Comparison of ENCODE assay signal across 8 cellular contexts in the genomic region with DNA sequence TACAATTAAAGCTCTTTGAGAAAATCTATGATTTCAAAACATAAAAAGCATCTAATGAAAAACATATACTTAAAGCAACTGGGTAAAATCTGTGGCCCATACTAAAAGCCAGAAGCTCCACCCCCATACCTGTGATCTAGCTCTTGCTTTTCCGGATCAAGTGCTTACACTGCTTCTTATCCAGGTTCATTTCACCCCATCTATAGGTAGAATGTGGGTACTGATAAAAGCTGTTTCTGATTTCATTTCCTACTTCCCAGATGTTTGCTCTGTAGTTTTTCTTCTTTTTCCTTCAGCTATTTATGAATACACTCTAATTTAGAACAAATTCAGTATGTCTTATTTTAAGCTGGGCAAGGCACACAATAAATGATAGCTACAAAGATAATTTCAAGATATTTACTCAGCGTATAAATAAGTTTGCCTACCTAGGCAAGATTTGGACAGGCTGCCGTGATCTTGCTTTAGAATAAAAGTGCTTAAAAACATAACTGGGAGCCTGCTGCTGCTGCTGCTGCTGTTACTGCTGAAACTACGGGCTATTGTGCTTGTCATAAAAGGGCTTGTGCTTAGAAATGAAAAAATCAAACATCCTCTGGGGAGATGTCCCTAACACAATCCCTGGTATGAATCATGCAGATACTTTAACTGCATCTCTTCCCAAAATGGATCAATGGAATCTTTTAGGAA. TPM values are rescaled to one million over a fixed set of nuclear protein-coding genes. Genes with fewer than 3 reads are reported as not detected.
DNase-seq lines count a peak whose midpoint lies in the region; ATAC-seq and TF ChIP-seq lines count a peak whose summit lies in the region.

No MANE protein-coding gene starts in this region.

- H2AFZ ChIP-seq in neural cell (ENCODE audit: low read depth, low read length), result no peak overlapping the region

- H3K9me3 ChIP-seq in CD8-positive, alpha-beta T cell (ENCODE audit: low read length), result no peaks in the 10 kb centered on the region
- no peaks in the 10 kb centered on the region for H3K9me3 ChIP-seq in neural cell (ENCODE audit: low read length)

- peaks cover 22% of the 10 kb centered on the region for H3K4me1 Mint-ChIP-seq in CD8-positive, alpha-beta T cell (ENCODE audit: low read depth)

- peak; percentile 87 for TF ChIP-seq RAD21 in neural cell (conservative IDR thresholded peaks at IDR 0.05)

- CTCF ChIA-PET in CD8-positive, alpha-beta T cell (lab: Charles Lee), result interaction anchor here (0.7 to 3.0 kb wide), 17 partner anchors 10 to 871 kb away, joined by 3 to 24 read pairs (median 3); no protein-coding TSS in a partner anchor

- H3K36me3 Mint-ChIP-seq in CD8-positive, alpha-beta T cell, result no peaks in the 10 kb centered on the region

- no peaks in the 10 kb centered on the region for H3K9me3 Mint-ChIP-seq in CD8-positive, alpha-beta T cell

- H3K9ac ChIP-seq in neural cell (ENCODE audit: low read length), result no peak overlapping the region

- no peak for DNase-seq in CD8-positive, alpha-beta T cell
- DNase-seq in NCI-H748 treated with DMSO at 0.1 percent for 48 hours (lab: John Stamatoyannopoulos, UW) (peak; percentile 81), dorsolateral prefrontal cortex (no peak)

- no peak overlapping the region for H3K4me3 ChIP-seq in CD8-positive, alpha-beta T cell (ENCODE audit: low read depth, low read length)
- H3K4me3 ChIP-seq in dorsolateral prefrontal cortex (peak overlapping the region in 58 of 59 donors; percentile 19 to 92 (median 84)), neural cell (ENCODE audit: low read length) (peak overlapping the region; percentile 84)

- TF ChIP-seq EP300 in neural cell (conservative IDR thresholded peaks at IDR 0.05; ENCODE audit: poor library complexity, severe bottlenecking), result no peak

- peaks cover 9% of the 10 kb centered on the region for H3K4me1 ChIP-seq in CD8-positive, alpha-beta T cell (ENCODE audit: insufficient read depth, low read length)

- ATAC-seq in CD8-positive, alpha-beta T cell, result peak; percentile 64
- ATAC-seq in HG03060 (IDR thresholded peaks at IDR 0.05; ENCODE audit: low read depth, unreplicated experiment), result peak; percentile 35
- ATAC-seq in GM21360 (IDR thresholded peaks at IDR 0.05; ENCODE audit: unreplicated experiment), result no peak
- ATAC-seq in GM19324 (IDR thresholded peaks at IDR 0.05; ENCODE audit: low FRiP score, unreplicated experiment), result no peak
- no peak for ATAC-seq in HG02981 (IDR thresholded peaks at IDR 0.05; ENCODE audit: unreplicated experiment)

- H3K79me2 ChIP-seq in neural cell (replicated peaks; ENCODE audit: insufficient read depth, low read length), result peaks cover 61% of the 10 kb centered on the region

- H3K27me3 ChIP-seq in CD8-positive, alpha-beta T cell (ENCODE audit: insufficient read depth, low read length), result peaks cover 5% of the 10 kb centered on the region
- H3K27me3 ChIP-seq in dorsolateral prefrontal cortex (no peaks in the 10 kb centered on the region), neural cell (ENCODE audit: insufficient read depth, low read depth, low read length) (no peaks in the 10 kb centered on the region)

- peaks cover 19% of the 10 kb centered on the region for H3K27me3 Mint-ChIP-seq in CD8-positive, alpha-beta T cell (ENCODE audit: low read depth)

- no peak overlapping the region for H3K27ac ChIP-seq in CD8-positive, alpha-beta T cell (ENCODE audit: low read depth, low read length)
- H3K27ac ChIP-seq in dorsolateral prefrontal cortex, result peak overlapping the region in 54 of 59 donors; percentile 5 to 97 (median 69)
- no peak overlapping the region for H3K27ac ChIP-seq in neural cell (ENCODE audit: low read length)

- POLR2A ChIA-PET in CD8-positive, alpha-beta T cell (lab: Charles Lee), result interaction anchor here (0.7 kb wide), 1 partner anchor 296 kb away, joined by 4 read pairs; no protein-coding TSS in a partner anchor

- no peaks in the 10 kb centered on the region for H3K36me3 ChIP-seq in CD8-positive, alpha-beta T cell (ENCODE audit: insufficient read depth, low read length)
- no peaks in the 10 kb centered on the region for H3K36me3 ChIP-seq in neural cell (ENCODE audit: insufficient read depth, low read length)

- H3K4me2 ChIP-seq in neural cell (ENCODE audit: low read length), result peak overlapping the region; percentile 16

- H3K4me3 Mint-ChIP-seq in CD8-positive, alpha-beta T cell, result peak overlapping the region; percentile 83

- no peaks in the 10 kb centered on the region for H4K20me1 ChIP-seq in neural cell (ENCODE audit: insufficient read depth)

- TF ChIP-seq CTCF in CD8-positive, alpha-beta T cell (IDR thresholded peaks at IDR 0.05), result no peak
- TF ChIP-seq CTCF in dorsolateral prefrontal cortex (IDR thresholded peaks at IDR 0.05 in 54 of 56, conservative IDR thresholded peaks at IDR 0.05 in 2 of 56; ENCODE audit: low read depth in 1 of 56, partially characterized antibody in 56 of 56) (peak in 35 of 56 donors; percentile 14 to 61 (median 31)), neural cell (IDR thresholded peaks at IDR 0.05; ENCODE audit: poor library complexity, severe bottlenecking) (peak; percentile 83)

- no peaks in the 10 kb centered on the region for H3K9me2 ChIP-seq in neural cell (ENCODE audit: insufficient read depth, low read length)

- H3K27ac Mint-ChIP-seq in CD8-positive, alpha-beta T cell, result no peak overlapping the region

- intact Hi-C loops in CD8-positive, alpha-beta T cell (cut with DNase I, micrococcal nuclease), result loop anchor here (1.0 to 10.0 kb wide), 5 partner anchors 173 to 1290 kb away; a partner anchor contains a TSS
- intact Hi-C loops in dorsolateral prefrontal cortex (cut with DNase I), result loop anchor here (2.0 to 5.0 kb wide), 5 partner anchors 119 to 761 kb away; a partner anchor contains a TSS

- H3F3A ChIP-seq in neural cell (ENCODE audit: insufficient read depth, low read length, poor library complexity, severe bottlenecking), result no peaks in the 10 kb centered on the region

TF ChIP-seq in neural cell, 6 proteins besides CTCF, POLR2A, EP300 and RAD21:
- no peak for TF ChIP-seq TAF1 (IDR thresholded peaks at IDR 0.05; ENCODE audit: low read depth)
- peak; percentile 82 for TF ChIP-seq SMC3 (conservative IDR thresholded peaks at IDR 0.05; ENCODE audit: poor library complexity)

RNA-seq across cellular contexts. Expression of a gene that starts 2.1 kb away (rescaled TPM):
- total RNA-seq in CD8-positive, alpha-beta T cell, result 1 to 10 TPM; 2.1 to 2.2 TPM
- 10 to 100 TPM; 24.3 to 66.4 (median 47.9) TPM for total RNA-seq in dorsolateral prefrontal cortex
- 5.6 and 6.8 TPM in 2 replicates for polyA plus RNA-seq in neural cell
- polyA minus RNA-seq in neural cell, result 22.2 and 22.9 TPM in 2 replicates

Comparison
In these comparisons a context has a peak if more than half of its experiments do, and no peak if none do; other contexts are left out.
1. ATAC-seq: peak in CD8-positive, alpha-beta T cell (single experiment) and HG03060 (single experiment); none in GM21360 (single experiment), GM19324 (single experiment) and HG02981 (single experiment).
2. H3K27ac ChIP-seq: peak in dorsolateral prefrontal cortex (54 of 59); none in CD8-positive, alpha-beta T cell (single experiment) and neural cell (single experiment).
3. RNA of a gene that starts 2.1 kb away (total RNA-seq): 24.3 to 66.4 TPM in dorsolateral prefrontal cortex; 2.1 to 2.2 TPM in CD8-positive, alpha-beta T cell; every median in the first group is over 4 times any median in the second.